Comparison of ENCODE assay signal across 7 cellular contexts in the genomic region with DNA sequence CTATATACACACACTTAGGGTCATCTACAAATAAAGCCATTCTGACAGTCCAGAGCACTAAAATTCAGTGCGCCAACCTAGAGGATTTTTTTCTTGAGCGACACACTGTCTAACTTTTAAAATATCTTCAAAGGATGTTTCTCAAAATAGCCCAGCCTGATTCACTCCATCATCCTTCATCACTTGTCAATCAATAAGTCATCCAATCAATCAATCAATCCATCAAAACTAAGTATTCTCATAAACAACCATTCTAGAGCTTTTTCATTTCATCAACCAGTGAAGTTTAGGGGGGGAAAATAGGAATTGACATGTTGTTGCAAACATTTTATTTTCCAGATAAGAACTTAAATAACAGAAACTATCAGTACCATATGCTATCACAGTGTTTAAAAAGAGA.
"Had no signal": no experiment of that assay in that cellular context is flagged by ENCODE, and none has a peak within 500 bp of the region (broad histone marks: within the 10 kb centered on the region; RNA-seq: fewer than 3 reads in every experiment).

No MANE protein-coding gene starts in this region.

- H3K27ac ChIP-seq: HL-60 had no signal

- DNase-seq: IMR-90, KBM-7, KG1 had no signal

- ATAC-seq: HepG2, K562 had no signal

- FAIRE-seq: HepG2, HTR-8/SVneo, K562 had no signal

- H3K4me3 ChIP-seq: K562 had no signal
